Comparison of ENCODE assay signal across 30 cellular contexts in genomic region chr12:52814710-52815155, GRCh38. TPM values are rescaled to one million over a fixed set of nuclear protein-coding genes. Genes with fewer than 3 reads are reported as not detected.
"Had no signal": no experiment of that assay in that cellular context is flagged by ENCODE, and none has a peak within 500 bp of the region (broad histone marks: within the 10 kb centered on the region; RNA-seq: fewer than 3 reads in every experiment).

No MANE protein-coding gene starts in this region.

- DNase-seq: activated CD4-positive, alpha-beta T cell treated with anti-CD3 and anti-CD28 coated beads for 36 hours; activated CD4-positive, alpha-beta T cell treated with anti-CD3 and anti-CD28 coated beads, Interleukin-2, amount 10 ng/mL, durations not matched to agents 7 days and 5 days; activated CD4-positive, alpha-beta T cell treated with anti-CD3 and anti-CD28 coated beads, Interleukin-2, amount 50 U/mL, for 48 hours; activated CD8-positive, alpha-beta T cell treated with anti-CD3 and anti-CD28 coated beads, Interleukin-2, amount 10 ng/mL, durations not matched to agents 7 days and 5 days; activated gamma-delta T cell treated with Interleukin-2 at 50 U/mL for 16 hours; activated naive CD4-positive, alpha-beta T cell treated with anti-CD3 and anti-CD28 coated beads for 36 hours; activated T-cell treated with anti-CD3 and anti-CD28 coated beads, Interleukin-2, amount 50 U/mL, for 24 hours; adrenal gland; body of pancreas; MM.1S; MV-4-11; NCI-H1092; NCI-H1436 treated with DMSO at 0.1 percent for 48 hours; NCI-H1694 treated with DMSO at 0.1 percent for 48 hours; NCI-H524 treated with DMSO at 0.1 percent for 48 hours; Peyer's patch; RPMI8226; SK-N-SH had no signal

- H3K27ac ChIP-seq: adrenal gland, body of pancreas, breast epithelium, KMS-11, Peyer's patch, SJSA1 had no signal

- H3K4me1 ChIP-seq: adrenal gland, breast epithelium, Peyer's patch had no signal

- H3K9me3 ChIP-seq: adrenal gland, body of pancreas, breast epithelium, Peyer's patch, SK-N-SH had no signal

- H3K4me3 Mint-ChIP-seq: activated CD4-positive, alpha-beta T cell treated with anti-CD3 and anti-CD28 coated beads for 36 hours; activated CD4-positive, alpha-beta T cell treated with anti-CD3 and anti-CD28 coated beads, Interleukin-2, amount 10 ng/mL, durations not matched to agents 7 days and 5 days; activated CD8-positive, alpha-beta T cell treated with anti-CD3 and anti-CD28 coated beads, Interleukin-2, amount 10 ng/mL, durations not matched to agents 7 days and 5 days; activated naive CD4-positive, alpha-beta T cell treated with anti-CD3 and anti-CD28 coated beads for 36 hours; activated T-cell treated with anti-CD3 and anti-CD28 coated beads, Interleukin-2, amount 50 U/mL, for 24 hours; T-helper 1 cell treated with Interleukin-12 subunit alpha and Interleukin-12 subunit beta and Interleukin-4 antibody, amounts not matched to agents 30 μg/mL and 1 μg/mL, for 36 hours; T-helper 2 cell treated with Interferon-gamma antibody and Interleukin-4, amounts not matched to agents 5 μg/mL and 100 μg/mL, for 36 hours; WTC11 had no signal

- H3K4me1 Mint-ChIP-seq: WTC11 had no signal

- H3K27me3 Mint-ChIP-seq: activated CD4-positive, alpha-beta T cell treated with anti-CD3 and anti-CD28 coated beads for 36 hours; activated CD4-positive, alpha-beta T cell treated with anti-CD3 and anti-CD28 coated beads, Interleukin-2, amount 10 ng/mL, durations not matched to agents 7 days and 5 days; activated T-cell treated with anti-CD3 and anti-CD28 coated beads, Interleukin-2, amount 50 U/mL, for 24 hours had no signal

- H3K36me3 Mint-ChIP-seq: activated naive CD4-positive, alpha-beta T cell treated with anti-CD3 and anti-CD28 coated beads, Interleukin-2, amount 50 U/mL, for 72 hours; WTC11 had no signal

- ATAC-seq: activated CD4-positive, alpha-beta T cell treated with anti-CD3 and anti-CD28 coated beads for 36 hours; activated CD4-positive, CD25-positive, alpha-beta regulatory T cell treated with anti-CD3 and anti-CD28 coated beads, Interleukin-2, amount 50 U/mL, for 24 hours; activated CD8-positive, alpha-beta T cell treated with anti-CD3 and anti-CD28 coated beads, Interleukin-2, amount 10 ng/mL, durations not matched to agents 7 days and 5 days; activated naive CD4-positive, alpha-beta T cell treated with anti-CD3 and anti-CD28 coated beads, Interleukin-2, amount 50 U/mL, for 72 hours; WTC11 had no signal

- H3K27me3 ChIP-seq: body of pancreas, Peyer's patch had no signal

- H3K27ac Mint-ChIP-seq: activated CD4-positive, alpha-beta T cell treated with anti-CD3 and anti-CD28 coated beads for 36 hours; activated CD4-positive, alpha-beta T cell treated with anti-CD3 and anti-CD28 coated beads, Interleukin-2, amount 10 ng/mL, durations not matched to agents 7 days and 5 days; activated CD8-positive, alpha-beta T cell treated with anti-CD3 and anti-CD28 coated beads, Interleukin-2, amount 10 ng/mL, durations not matched to agents 7 days and 5 days; activated naive CD4-positive, alpha-beta T cell treated with anti-CD3 and anti-CD28 coated beads for 36 hours; activated T-cell treated with anti-CD3 and anti-CD28 coated beads, Interleukin-2, amount 50 U/mL, for 24 hours; activated T-helper 2 cell treated with anti-CD3 and anti-CD28 coated beads, Interferon-gamma antibody, Interleukin-2, Interleukin-4, amounts not matched to agents 10 μg/mL and 5 μg/mL and 100 μg/mL, durations not matched to agents 14 hours and 24 hours and 36 hours; T-helper 1 cell treated with Interleukin-12 subunit alpha and Interleukin-12 subunit beta and Interleukin-4 antibody, amounts not matched to agents 30 μg/mL and 1 μg/mL, for 36 hours; T-helper 2 cell treated with Interferon-gamma antibody and Interleukin-4, amounts not matched to agents 5 μg/mL and 100 μg/mL, for 36 hours; WTC11 had no signal

- H3K4me3 ChIP-seq: adrenal gland, body of pancreas, breast epithelium, Peyer's patch, SJSA1 had no signal

- H3K36me3 ChIP-seq: adrenal gland, breast epithelium, Peyer's patch, SJSA1 had no signal

- H3K9me3 Mint-ChIP-seq: activated CD4-positive, alpha-beta T cell treated with anti-CD3 and anti-CD28 coated beads, Interleukin-2, amount 10 ng/mL, durations not matched to agents 7 days and 5 days; activated naive CD4-positive, alpha-beta T cell treated with anti-CD3 and anti-CD28 coated beads for 36 hours; activated naive CD4-positive, alpha-beta T cell treated with anti-CD3 and anti-CD28 coated beads, Interleukin-2, amount 50 U/mL, for 72 hours; activated T-cell treated with anti-CD3 and anti-CD28 coated beads, Interleukin-2, amount 50 U/mL, for 24 hours; activated T-helper 2 cell treated with anti-CD3 and anti-CD28 coated beads, Interferon-gamma antibody, Interleukin-2, Interleukin-4, amounts not matched to agents 10 μg/mL and 5 μg/mL and 100 μg/mL, durations not matched to agents 14 hours and 24 hours and 36 hours; T-helper 1 cell treated with Interleukin-12 subunit alpha and Interleukin-12 subunit beta and Interleukin-4 antibody, amounts not matched to agents 30 μg/mL and 1 μg/mL, for 36 hours; T-helper 2 cell treated with Interferon-gamma antibody and Interleukin-4, amounts not matched to agents 5 μg/mL and 100 μg/mL, for 36 hours; WTC11 had no signal

RNA-seq across cellular contexts. Expression of gene KRT4, which starts 0.8 kb away (rescaled TPM):
- total RNA-seq: activated CD4-positive, alpha-beta T cell treated with anti-CD3 and anti-CD28 coated beads for 36 hours; activated CD4-positive, alpha-beta T cell treated with anti-CD3 and anti-CD28 coated beads, Interleukin-2, amount 10 ng/mL, durations not matched to agents 7 days and 5 days; activated CD8-positive, alpha-beta T cell treated with anti-CD3 and anti-CD28 coated beads, Interleukin-2, amount 10 ng/mL, durations not matched to agents 7 days and 5 days; activated naive CD4-positive, alpha-beta T cell treated with anti-CD3 and anti-CD28 coated beads for 36 hours; activated naive CD4-positive, alpha-beta T cell treated with anti-CD3 and anti-CD28 coated beads, Interleukin-2, amount 50 U/mL, for 72 hours; activated T-helper 2 cell treated with anti-CD3 and anti-CD28 coated beads, Interferon-gamma antibody, Interleukin-2, Interleukin-4, amounts not matched to agents 10 μg/mL and 5 μg/mL and 100 μg/mL, durations not matched to agents 14 hours and 24 hours and 36 hours; astrocyte; LHCN-M2; NCI-H460; Peyer's patch; SJSA1; WTC11 had no signal
- polyA plus RNA-seq: SK-N-SH had no signal

RNA-seq across cellular contexts. Expression of gene KRT3, which starts 18.8 kb away (rescaled TPM):
- total RNA-seq: activated CD4-positive, alpha-beta T cell treated with anti-CD3 and anti-CD28 coated beads for 36 hours; activated CD4-positive, alpha-beta T cell treated with anti-CD3 and anti-CD28 coated beads, Interleukin-2, amount 10 ng/mL, durations not matched to agents 7 days and 5 days; activated CD8-positive, alpha-beta T cell treated with anti-CD3 and anti-CD28 coated beads, Interleukin-2, amount 10 ng/mL, durations not matched to agents 7 days and 5 days; activated naive CD4-positive, alpha-beta T cell treated with anti-CD3 and anti-CD28 coated beads for 36 hours; activated T-helper 2 cell treated with anti-CD3 and anti-CD28 coated beads, Interferon-gamma antibody, Interleukin-2, Interleukin-4, amounts not matched to agents 10 μg/mL and 5 μg/mL and 100 μg/mL, durations not matched to agents 14 hours and 24 hours and 36 hours; adrenal gland; body of pancreas; breast epithelium; LHCN-M2; NCI-H460; Peyer's patch; WTC11 had no signal
- polyA plus RNA-seq: adrenal gland, SK-N-SH had no signal

RNA-seq across cellular contexts. Expression of gene KRT79, which starts 19.4 kb away (rescaled TPM):
- total RNA-seq: activated CD4-positive, alpha-beta T cell treated with anti-CD3 and anti-CD28 coated beads, Interleukin-2, amount 10 ng/mL, durations not matched to agents 7 days and 5 days; activated CD8-positive, alpha-beta T cell treated with anti-CD3 and anti-CD28 coated beads, Interleukin-2, amount 10 ng/mL, durations not matched to agents 7 days and 5 days; activated naive CD4-positive, alpha-beta T cell treated with anti-CD3 and anti-CD28 coated beads for 36 hours; activated T-helper 2 cell treated with anti-CD3 and anti-CD28 coated beads, Interferon-gamma antibody, Interleukin-2, Interleukin-4, amounts not matched to agents 10 μg/mL and 5 μg/mL and 100 μg/mL, durations not matched to agents 14 hours and 24 hours and 36 hours; adrenal gland; body of pancreas; LHCN-M2; NCI-H460; Peyer's patch; WTC11 had no signal
- polyA plus RNA-seq: SK-N-SH had no signal

RNA-seq across cellular contexts. Expression of gene KRT78, which starts 34.1 kb away (rescaled TPM):
- total RNA-seq: activated CD4-positive, alpha-beta T cell treated with anti-CD3 and anti-CD28 coated beads for 36 hours; activated CD4-positive, alpha-beta T cell treated with anti-CD3 and anti-CD28 coated beads, Interleukin-2, amount 10 ng/mL, durations not matched to agents 7 days and 5 days; activated CD8-positive, alpha-beta T cell treated with anti-CD3 and anti-CD28 coated beads, Interleukin-2, amount 10 ng/mL, durations not matched to agents 7 days and 5 days; activated naive CD4-positive, alpha-beta T cell treated with anti-CD3 and anti-CD28 coated beads for 36 hours; activated naive CD4-positive, alpha-beta T cell treated with anti-CD3 and anti-CD28 coated beads, Interleukin-2, amount 50 U/mL, for 72 hours; activated T-helper 2 cell treated with anti-CD3 and anti-CD28 coated beads, Interferon-gamma antibody, Interleukin-2, Interleukin-4, amounts not matched to agents 10 μg/mL and 5 μg/mL and 100 μg/mL, durations not matched to agents 14 hours and 24 hours and 36 hours; adrenal gland; astrocyte; body of pancreas; LHCN-M2; NCI-H460; Peyer's patch; WTC11 had no signal
- polyA plus RNA-seq: SK-N-SH had no signal

RNA-seq across cellular contexts. Expression of gene KRT76, which starts 37.6 kb away (rescaled TPM):
- total RNA-seq: activated CD4-positive, alpha-beta T cell treated with anti-CD3 and anti-CD28 coated beads for 36 hours; activated CD4-positive, alpha-beta T cell treated with anti-CD3 and anti-CD28 coated beads, Interleukin-2, amount 10 ng/mL, durations not matched to agents 7 days and 5 days; activated CD8-positive, alpha-beta T cell treated with anti-CD3 and anti-CD28 coated beads, Interleukin-2, amount 10 ng/mL, durations not matched to agents 7 days and 5 days; activated naive CD4-positive, alpha-beta T cell treated with anti-CD3 and anti-CD28 coated beads for 36 hours; activated naive CD4-positive, alpha-beta T cell treated with anti-CD3 and anti-CD28 coated beads, Interleukin-2, amount 50 U/mL, for 72 hours; activated T-helper 2 cell treated with anti-CD3 and anti-CD28 coated beads, Interferon-gamma antibody, Interleukin-2, Interleukin-4, amounts not matched to agents 10 μg/mL and 5 μg/mL and 100 μg/mL, durations not matched to agents 14 hours and 24 hours and 36 hours; adrenal gland; astrocyte; body of pancreas; breast epithelium; LHCN-M2; NCI-H460; Peyer's patch; WTC11 had no signal
- polyA plus RNA-seq: adrenal gland, SK-N-SH had no signal
